ENCODE assay signal across 11 cellular contexts in genomic region chr2:105756435-105756834, GRCh38. TPM values are rescaled to one million over a fixed set of nuclear protein-coding genes. Genes with fewer than 3 reads are reported as not detected.
A peak's percentile ranks its signal among the peaks of the same experiment; 100 is the strongest.
DNase-seq lines count a peak whose midpoint lies in the region; ATAC-seq, FAIRE-seq and TF ChIP-seq lines count a peak whose summit lies in the region.
"Had no signal": no experiment of that assay in that cellular context is flagged by ENCODE, and none has a peak within 500 bp of the region (broad histone marks: within the 10 kb centered on the region; RNA-seq: fewer than 3 reads in every experiment).

No MANE protein-coding gene starts in this region.

- intact Hi-C loops in activated CD8-positive, alpha-beta T cell treated with anti-CD3 and anti-CD28 coated beads for 36 hours (cut with micrococcal nuclease) = no loop called here

- CTCF ChIA-PET in activated CD8-positive, alpha-beta T cell treated with anti-CD3 and anti-CD28 coated beads for 36 hours (lab: Charles Lee) = interaction anchor here (0.9 to 2.2 kb wide), 5 partner anchors 8 to 180 kb away, joined by 3 to 9 read pairs (median 6); no protein-coding TSS in a partner anchor

- peak overlapping the region; percentile 72 for H3K4me3 Mint-ChIP-seq in activated naive CD4-positive, alpha-beta T cell treated with anti-CD3 and anti-CD28 coated beads, Interleukin-2, amount 50 U/mL, for 24 hours
- H3K4me3 Mint-ChIP-seq in activated CD8-positive, alpha-beta T cell treated with anti-CD3 and anti-CD28 coated beads for 36 hours = peak overlapping the region; percentile 38

- H3K4me1 Mint-ChIP-seq in activated naive CD4-positive, alpha-beta T cell treated with anti-CD3 and anti-CD28 coated beads, Interleukin-2, amount 50 U/mL, for 24 hours = peaks cover 97% of the 10 kb centered on the region
- peaks cover 88% of the 10 kb centered on the region for H3K4me1 Mint-ChIP-seq in activated CD8-positive, alpha-beta T cell treated with anti-CD3 and anti-CD28 coated beads for 36 hours (ENCODE audit: low read depth)

- no peaks in the 10 kb centered on the region for H3K27me3 Mint-ChIP-seq in activated naive CD4-positive, alpha-beta T cell treated with anti-CD3 and anti-CD28 coated beads, Interleukin-2, amount 50 U/mL, for 24 hours
- no peaks in the 10 kb centered on the region for H3K27me3 Mint-ChIP-seq in activated CD8-positive, alpha-beta T cell treated with anti-CD3 and anti-CD28 coated beads for 36 hours

- in situ Hi-C loops in KBM-7 (cut with MboI; ENCODE audit: low pct_unique_long_range_greater_than_20kb, low sequenced_read_pairs) = no loop called here

- POLR2A ChIA-PET in activated CD8-positive, alpha-beta T cell treated with anti-CD3 and anti-CD28 coated beads for 36 hours (lab: Charles Lee) = interaction anchor here (0.6 to 6.4 kb wide), 6 partner anchors 10 to 48 kb away, joined by 3 to 63 read pairs (median 5); no protein-coding TSS in a partner anchor

- H3K9me3 Mint-ChIP-seq in activated naive CD4-positive, alpha-beta T cell treated with anti-CD3 and anti-CD28 coated beads, Interleukin-2, amount 50 U/mL, for 24 hours = no peaks in the 10 kb centered on the region
- no peaks in the 10 kb centered on the region for H3K9me3 Mint-ChIP-seq in activated CD8-positive, alpha-beta T cell treated with anti-CD3 and anti-CD28 coated beads for 36 hours

- no peak for FAIRE-seq in H54 (lab: Jason Lieb, UNC)

- peak overlapping the region; percentile 93 for H3K27ac Mint-ChIP-seq in activated naive CD4-positive, alpha-beta T cell treated with anti-CD3 and anti-CD28 coated beads, Interleukin-2, amount 50 U/mL, for 24 hours
- H3K27ac Mint-ChIP-seq in activated CD8-positive, alpha-beta T cell treated with anti-CD3 and anti-CD28 coated beads for 36 hours = peak overlapping the region; percentile 94

- no peak for TF ChIP-seq CTCF in activated CD8-positive, alpha-beta T cell treated with anti-CD3 and anti-CD28 coated beads for 36 hours (IDR thresholded peaks at IDR 0.05)

- ATAC-seq in activated CD8-positive, alpha-beta T cell treated with anti-CD3 and anti-CD28 coated beads for 36 hours = no peak
- ATAC-seq in HG02981 (IDR thresholded peaks at IDR 0.05; ENCODE audit: unreplicated experiment) (no peak), GM21423 (IDR thresholded peaks at IDR 0.05; ENCODE audit: unreplicated experiment) (no peak)

- peaks cover 14% of the 10 kb centered on the region for H3K36me3 Mint-ChIP-seq in activated naive CD4-positive, alpha-beta T cell treated with anti-CD3 and anti-CD28 coated beads, Interleukin-2, amount 50 U/mL, for 24 hours
- peaks cover 72% of the 10 kb centered on the region for H3K36me3 Mint-ChIP-seq in activated CD8-positive, alpha-beta T cell treated with anti-CD3 and anti-CD28 coated beads for 36 hours (ENCODE audit: low read depth)

- DNase-seq in activated naive CD4-positive, alpha-beta T cell treated with Interleukin-2 at 50 U/mL for 16 hours = no peak
- DNase-seq in activated CD8-positive, alpha-beta T cell treated with anti-CD3 and anti-CD28 coated beads for 36 hours = no peak
- DNase-seq in islet precursor cell (peak; percentile 18), KBM-7 (no peak), H54 (ENCODE audit: insufficient read length, low spot score) (no peak)
- DNase-seq: foreskin fibroblast, NCI-H2081, NCI-H526 treated with DMSO at 0.1 percent for 48 hours had no signal

- no peak for TF ChIP-seq POLR2A in H54 (IDR thresholded peaks at IDR 0.05; ENCODE audit: low read depth, low read length)

RNA-seq across cellular contexts. Expression of gene NCK2, which starts 11.7 kb away (rescaled TPM):
- total RNA-seq in activated CD8-positive, alpha-beta T cell treated with anti-CD3 and anti-CD28 coated beads for 36 hours = 10 to 100 TPM; 68.3 to 69.7 TPM
